8 cellular contexts compared by ENCODE assay signal in genomic region chr15:78811825-78812183, GRCh38. TPM values are rescaled to one million over a fixed set of nuclear protein-coding genes. Genes with fewer than 3 reads are reported as not detected.
A peak's percentile ranks its signal among the peaks of the same experiment; 100 is the strongest.
DNase-seq lines count a peak whose midpoint lies in the region; ATAC-seq and TF ChIP-seq lines count a peak whose summit lies in the region.

No MANE protein-coding gene starts in this region.

- DNase-seq in BE2C, result no peak
- DNase-seq in brain microvascular endothelial cell, result no peak
- no peak for DNase-seq in caudate nucleus (lab: John Stamatoyannopoulos, UW)
- DNase-seq in GM13976 (ENCODE audit: low spot score), result no peak
- DNase-seq in RKO (ENCODE audit: low spot score), result no peak
- no peak for DNase-seq in amniotic stem cell (lab: John Stamatoyannopoulos, UW)

- in situ Hi-C loops in brain microvascular endothelial cell (cut with HindIII; ENCODE audit: low pct_ligation_motif_present, low sequenced_read_pairs) (no loop called here), GM13976 (cut with MboI; ENCODE audit: low sequenced_read_pairs, unreplicated experiment) (no loop called here)

- H3K27ac ChIP-seq in brain microvascular endothelial cell (peak overlapping the region; percentile 40), muscle layer of duodenum (ENCODE audit: low read length) (no peak overlapping the region), caudate nucleus (ENCODE audit: low read depth, low read length) (no peak overlapping the region)

- H3K9me3 ChIP-seq in BE2C, result no peaks in the 10 kb centered on the region
- H3K9me3 ChIP-seq in muscle layer of duodenum (ENCODE audit: control insufficient read depth in 1 of 2, low read length in 2 of 2), result no peaks in the 10 kb centered on the region

- TF ChIP-seq CTCF in BE2C (IDR thresholded peaks at IDR 0.05; ENCODE audit: low read depth, low read length) (no peak), brain microvascular endothelial cell (IDR thresholded peaks at IDR 0.05; ENCODE audit: low read depth, low read length, missing control alignments) (no peak), GM13976 (IDR thresholded peaks at IDR 0.05; ENCODE audit: borderline replicate concordance, control extremely low read depth, extremely low read depth, insufficient read depth, missing control alignments) (no peak)

- H3K36me3 ChIP-seq in BE2C, result no peaks in the 10 kb centered on the region
- no peaks in the 10 kb centered on the region for H3K36me3 ChIP-seq in brain microvascular endothelial cell (replicated peaks)
- H3K36me3 ChIP-seq in muscle layer of duodenum (ENCODE audit: control insufficient read depth in 1 of 2, insufficient read depth in 2 of 2, low read length in 2 of 2), result no peaks in the 10 kb centered on the region

- H3K4me3 ChIP-seq in BE2C (ENCODE audit: low read depth, low read length) (peak overlapping the region; percentile 34), brain microvascular endothelial cell (ENCODE audit: low read depth, low read length) (peak overlapping the region; percentile 46), muscle layer of duodenum (ENCODE audit: low read depth in 1 of 2, low read length in 2 of 2) (peak overlapping the region; percentile 37 to 85)

- no peaks in the 10 kb centered on the region; the same call in 1 of the 2 replicates for H3K4me1 ChIP-seq in BE2C
- H3K4me1 ChIP-seq in muscle layer of duodenum (ENCODE audit: control insufficient read depth in 1 of 2, insufficient read depth in 2 of 2, low read length in 2 of 2), result peaks cover 0 to 8% of the 10 kb centered on the region in 2 donors

- ATAC-seq in HG02678 (IDR thresholded peaks at IDR 0.05; ENCODE audit: unreplicated experiment), result peak; percentile 14

- H3K27me3 ChIP-seq in BE2C, result no peaks in the 10 kb centered on the region
- H3K27me3 ChIP-seq in brain microvascular endothelial cell (replicated peaks), result no peaks in the 10 kb centered on the region
- H3K27me3 ChIP-seq in muscle layer of duodenum (ENCODE audit: low read depth, low read length), result no peaks in the 10 kb centered on the region

RNA-seq across cellular contexts. Expression of gene ADAMTS7, which starts 0.5 kb away (rescaled TPM):
- 25.4 TPM for polyA plus RNA-seq in BE2C (2012; ENCODE audit: insufficient read depth, insufficient read length, low read depth)
